In the genomic region with DNA sequence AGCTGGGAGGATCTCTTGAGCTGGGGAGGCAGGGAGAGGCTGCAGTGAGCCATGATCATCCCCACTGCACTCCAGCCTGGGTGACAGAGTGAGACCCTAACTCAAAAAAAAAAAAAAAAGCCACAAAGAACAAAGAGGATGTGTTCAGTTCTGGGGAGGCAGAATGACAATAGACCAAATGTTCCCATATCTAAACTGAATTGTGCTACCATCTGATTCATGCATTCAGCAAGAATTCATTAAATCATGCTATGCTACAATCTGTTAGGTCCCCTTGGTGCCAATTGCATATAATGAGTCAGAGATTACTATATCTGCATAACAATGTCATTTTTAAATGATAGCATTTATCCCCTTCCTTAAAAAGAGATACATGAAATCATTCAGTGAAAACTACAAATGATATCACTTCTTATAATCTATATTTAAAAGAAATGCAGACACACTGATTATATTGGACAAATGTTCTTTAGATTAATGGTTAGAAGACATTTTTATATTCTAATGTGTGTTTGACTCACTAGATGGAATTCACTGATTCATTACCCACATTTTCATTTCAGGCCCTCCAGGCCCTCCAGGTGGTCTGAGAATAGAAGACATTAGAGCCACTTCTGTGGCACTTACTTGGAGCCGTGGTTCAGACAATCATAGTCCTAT, we compare ENCODE assay signal across 29 cellular contexts.
DNase-seq lines count a peak whose midpoint lies in the region; ATAC-seq, FAIRE-seq and TF ChIP-seq lines count a peak whose summit lies in the region.
"Had no signal": no experiment of that assay in that cellular context is flagged by ENCODE, and none has a peak within 500 bp of the region (broad histone marks: within the 10 kb centered on the region; RNA-seq: fewer than 3 reads in every experiment).

No MANE protein-coding gene starts in this region.

- H3K36me3 ChIP-seq in keratinocyte (ENCODE audit: control insufficient read depth in 2 of 2, extremely low read depth in 1 of 2, insufficient read depth in 2 of 2, low read length in 2 of 2), result no peaks in the 10 kb centered on the region
- H3K36me3 ChIP-seq: SJSA1, uterus had no signal

- H3K4me3 ChIP-seq in keratinocyte (ENCODE audit: control insufficient read depth in 2 of 3, extremely low read depth in 1 of 3, insufficient read depth in 2 of 3, low read depth in 1 of 3, low read length in 3 of 3), result no peak overlapping the region
- H3K4me3 ChIP-seq: A549, SJSA1, uterus had no signal

- H3K4me1 Mint-ChIP-seq in CD4-positive, alpha-beta T cell (ENCODE audit: low read depth), result no peaks in the 10 kb centered on the region
- H3K4me1 Mint-ChIP-seq: activated CD4-positive, alpha-beta memory T cell treated with anti-CD3 and anti-CD28 coated beads, Interleukin-2, amount 10 ng/mL, durations not matched to agents 7 days and 5 days; B cell; central memory CD8-positive, alpha-beta T cell; IgD-negative memory B cell; stimulated activated memory B cell treated with anti-CD40 and anti-IgM and Interleukin-4, amounts not matched to agents 10 μg/mL and 1 μg/mL and 100 μg/mL, for 72 hours had no signal

- peak overlapping the region; percentile 37 for H3K4me2 ChIP-seq in keratinocyte (ENCODE audit: control insufficient read depth, extremely low read depth, insufficient read depth, low read depth, low read length)
- H3K4me2 ChIP-seq: A549 had no signal

- H3K79me2 ChIP-seq in keratinocyte (ENCODE audit: control insufficient read depth, insufficient read depth, low read length), result no peaks in the 10 kb centered on the region

- intact Hi-C loops in CD4-positive, alpha-beta T cell (cut with DNase I, micrococcal nuclease), result no loop called here

- no peaks in the 10 kb centered on the region for H3K9me3 ChIP-seq in keratinocyte (ENCODE audit: control insufficient read depth, low read depth, low read length)
- no peaks in the 10 kb centered on the region for H3K9me3 ChIP-seq in CD4-positive, alpha-beta T cell (ENCODE audit: control insufficient read depth, low read length)
- H3K9me3 ChIP-seq: A549, SJSA1, uterus had no signal

- POLR2A ChIA-PET in GM10248 (lab: Yijun Ruan, JAX), result no interaction called here
- POLR2A ChIA-PET in CD4-positive, alpha-beta T cell (lab: Charles Lee), result no interaction called here

- H2AFZ ChIP-seq in keratinocyte (ENCODE audit: control insufficient read depth, low read length), result no peak overlapping the region

- DNase-seq in A172 (ENCODE audit: low spot score) (peak; percentile 85), M059J (ENCODE audit: low read depth) (peak; percentile 22), astrocyte of the hippocampus (ENCODE audit: low read depth, low spot score) (peak; percentile 62), keratinocyte (ENCODE audit: low read depth, low spot score) (no peak), GM10248 (ENCODE audit: extremely low spot score) (no peak), HPDE6-E6E7 (ENCODE audit: extremely low spot score) (no peak)
- no peak for DNase-seq in stimulated activated naive CD8-positive, alpha-beta T cell treated with anti-CD3 and anti-CD28 coated beads, Interleukin-15, Interleukin-2, amounts not matched to agents 100 U/mL and 50 U/mL, for 24 hours
- DNase-seq in CD4-positive, alpha-beta T cell, result no peak
- DNase-seq: activated CD4-positive, alpha-beta memory T cell treated with anti-CD3 and anti-CD28 coated beads, Interleukin-2, amount 10 ng/mL, durations not matched to agents 7 days and 5 days; activated CD4-positive, alpha-beta T cell treated with anti-CD3 and anti-CD28 coated beads for 1 hour; aorta; DMS153; kidney glomerular epithelial cell; NCI-H1092 treated with DMSO at 0.1 percent for 48 hours; NCI-H2081; NCI-H82; stimulated activated CD4-positive, alpha-beta T cell treated with anti-CD3 and anti-CD28 coated beads, Interleukin-4, amount 100 ng/mL, for 4 hours; uterus had no signal

- H3K36me3 Mint-ChIP-seq in CD4-positive, alpha-beta T cell (ENCODE audit: low read depth), result no peaks in the 10 kb centered on the region
- H3K36me3 Mint-ChIP-seq: activated naive CD8-positive, alpha-beta T cell; IgD-negative memory B cell; stimulated activated memory B cell treated with anti-CD40 and anti-IgM and Interleukin-4, amounts not matched to agents 10 μg/mL and 1 μg/mL and 100 μg/mL, for 72 hours had no signal

- H3K4me3 Mint-ChIP-seq in CD4-positive, alpha-beta T cell, result no peak overlapping the region
- H3K4me3 Mint-ChIP-seq: activated CD4-positive, alpha-beta memory T cell treated with anti-CD3 and anti-CD28 coated beads, Interleukin-2, amount 10 ng/mL, durations not matched to agents 7 days and 5 days; activated naive CD8-positive, alpha-beta T cell; B cell; central memory CD8-positive, alpha-beta T cell; IgD-negative memory B cell; stimulated activated memory B cell treated with anti-CD40 and anti-IgM and Interleukin-4, amounts not matched to agents 10 μg/mL and 1 μg/mL and 100 μg/mL, for 72 hours; T-helper 1 cell treated with Interleukin-12 subunit alpha and Interleukin-12 subunit beta and Interleukin-4 antibody, amounts not matched to agents 30 μg/mL and 1 μg/mL, for 36 hours had no signal

- no peaks in the 10 kb centered on the region for H3K9me3 Mint-ChIP-seq in CD4-positive, alpha-beta T cell
- H3K9me3 Mint-ChIP-seq: central memory CD8-positive, alpha-beta T cell; T-helper 1 cell treated with Interleukin-12 subunit alpha and Interleukin-12 subunit beta and Interleukin-4 antibody, amounts not matched to agents 30 μg/mL and 1 μg/mL, for 36 hours had no signal

- H4K20me1 ChIP-seq in keratinocyte (ENCODE audit: control insufficient read depth, extremely low read depth, insufficient read depth, low read length), result no peaks in the 10 kb centered on the region

- H3K27ac Mint-ChIP-seq in CD4-positive, alpha-beta T cell, result no peak overlapping the region
- H3K27ac Mint-ChIP-seq: activated CD4-positive, alpha-beta memory T cell treated with anti-CD3 and anti-CD28 coated beads, Interleukin-2, amount 10 ng/mL, durations not matched to agents 7 days and 5 days; activated naive CD8-positive, alpha-beta T cell; B cell; IgD-negative memory B cell; stimulated activated memory B cell treated with anti-CD40 and anti-IgM and Interleukin-4, amounts not matched to agents 10 μg/mL and 1 μg/mL and 100 μg/mL, for 72 hours; T-helper 1 cell treated with Interleukin-12 subunit alpha and Interleukin-12 subunit beta and Interleukin-4 antibody, amounts not matched to agents 30 μg/mL and 1 μg/mL, for 36 hours had no signal

- CTCF ChIA-PET in GM10248 (lab: Yijun Ruan, JAX), result no interaction called here
- CTCF ChIA-PET in CD4-positive, alpha-beta T cell (lab: Charles Lee), result no interaction called here

- H3K9me1 ChIP-seq in keratinocyte (ENCODE audit: control insufficient read depth, extremely low read depth, insufficient read depth, low read length), result no peaks in the 10 kb centered on the region

- dilution Hi-C loops in keratinocyte (cut with MboI; ENCODE audit: extremely low pct_ligation_motif_present, low sequenced_read_pairs), result no loop called here

- ATAC-seq in stimulated activated naive CD8-positive, alpha-beta T cell treated with anti-CD3 and anti-CD28 coated beads, Interleukin-15, Interleukin-2, amounts not matched to agents 100 U/mL and 50 U/mL, for 24 hours, result no peak
- ATAC-seq in CD4-positive, alpha-beta T cell (ENCODE audit: poor library complexity), result no peak
- ATAC-seq: A549; sciatic nerve; stimulated activated memory B cell treated with anti-CD40 and anti-IgM and Interleukin-4, amounts not matched to agents 10 μg/mL and 1 μg/mL and 100 μg/mL, for 72 hours had no signal

- H3K9ac ChIP-seq in keratinocyte (ENCODE audit: control insufficient read depth, extremely low read depth, insufficient read depth, low read length), result no peak overlapping the region

- H3K4me1 ChIP-seq in keratinocyte (ENCODE audit: control insufficient read depth, extremely low read depth, insufficient read depth, low read length), result peaks cover 13% of the 10 kb centered on the region
- H3K4me1 ChIP-seq: SJSA1, uterus had no signal

- TF ChIP-seq CTCF in keratinocyte (optimal IDR thresholded peaks at IDR 0.05 in 1 of 3, IDR thresholded peaks at IDR 0.05 in 1 of 3, conservative IDR thresholded peaks at IDR 0.05 in 1 of 3; ENCODE audit: extremely low read depth in 1 of 3, insufficient read depth in 2 of 3, low read length in 3 of 3), result no peak
- no peak for TF ChIP-seq CTCF in GM10248 (IDR thresholded peaks at IDR 0.05; ENCODE audit: control extremely low read depth, extremely low read depth, low read depth, missing control alignments)
- TF ChIP-seq CTCF in CD4-positive, alpha-beta T cell (IDR thresholded peaks at IDR 0.05), result no peak

- peaks cover 3% of the 10 kb centered on the region for H3K27me3 Mint-ChIP-seq in CD4-positive, alpha-beta T cell
- H3K27me3 Mint-ChIP-seq: activated CD4-positive, alpha-beta memory T cell treated with anti-CD3 and anti-CD28 coated beads, Interleukin-2, amount 10 ng/mL, durations not matched to agents 7 days and 5 days; activated naive CD8-positive, alpha-beta T cell; B cell; central memory CD8-positive, alpha-beta T cell; IgD-negative memory B cell; stimulated activated memory B cell treated with anti-CD40 and anti-IgM and Interleukin-4, amounts not matched to agents 10 μg/mL and 1 μg/mL and 100 μg/mL, for 72 hours had no signal

- H3K27me3 ChIP-seq in keratinocyte (ENCODE audit: control insufficient read depth, extremely low read depth, insufficient read depth, low read length), result no peaks in the 10 kb centered on the region
- H3K27me3 ChIP-seq in CD4-positive, alpha-beta T cell (ENCODE audit: control insufficient read depth, insufficient read depth, low read length), result no peaks in the 10 kb centered on the region
- H3K27me3 ChIP-seq: SJSA1, uterus had no signal

- FAIRE-seq in keratinocyte (lab: Jason Lieb, UNC), result peak; percentile 77
- FAIRE-seq: endothelial cell of umbilical vein, H1 had no signal

- H3K27ac ChIP-seq in keratinocyte (ENCODE audit: control insufficient read depth, insufficient read depth, low read length), result peak overlapping the region; percentile 51
- H3K27ac ChIP-seq in CD4-positive, alpha-beta T cell (ENCODE audit: low read depth, low read length), result no peak overlapping the region
- H3K27ac ChIP-seq: A549, SJSA1, uterus had no signal

Comparison
In these comparisons a context has a peak if more than half of its experiments do, and no peak if none do; other contexts are left out.
1. DNase-seq: peak in A172 (single experiment), M059J (single experiment) and astrocyte of the hippocampus (single experiment); none in keratinocyte (single experiment), GM10248 (single experiment), HPDE6-E6E7 (single experiment), stimulated activated naive CD8-positive, alpha-beta T cell treated with anti-CD3 and anti-CD28 coated beads, Interleukin-15, Interleukin-2, amounts not matched to agents 100 U/mL and 50 U/mL, for 24 hours (single experiment) and CD4-positive, alpha-beta T cell (0 of 10).